Comparison of ENCODE assay signal across 17 cellular contexts in genomic region chr2:120976501-120977307, GRCh38.
DNase-seq lines count a peak whose midpoint lies in the region; ATAC-seq and TF ChIP-seq lines count a peak whose summit lies in the region.
"Had no signal": no experiment of that assay in that cellular context is flagged by ENCODE, and none has a peak within 500 bp of the region (broad histone marks: within the 10 kb centered on the region; RNA-seq: fewer than 3 reads in every experiment).

No MANE protein-coding gene starts in this region.

- H3K27ac ChIP-seq in SK-N-SH (ENCODE audit: low read depth in 2 of 2, low read length in 1 of 2) = peak overlapping the region in 1 of 2 experiments; percentile 67; a peak in 1 of 4 replicates
- no peak overlapping the region for H3K27ac ChIP-seq in lower lobe of right lung
- H3K27ac ChIP-seq in spleen = no peak overlapping the region
- H3K27ac ChIP-seq: 22Rv1, C4-2B had no signal

- no peak for TF ChIP-seq RAD21 in SK-N-SH (IDR thresholded peaks at IDR 0.05; ENCODE audit: low read length)

- 91% methylated on average over 11 of the region's 12 CpGs for WGBS in SK-N-SH (ENCODE audit: low lambda C conversion rate)
- 88 to 96% (median 93%) methylated on average over 12 of the region's 12 CpGs for WGBS in spleen, 5 donors

- DNase-seq in SK-N-SH (peak; percentile 67), lower lobe of right lung (peak; percentile 19), spleen (peak; percentile 51), NCI-H2227 treated with DMSO at 0.1 percent for 48 hours (lab: John Stamatoyannopoulos, UW) (no peak), NCI-H524 (lab: John Stamatoyannopoulos, UW) (no peak)
- DNase-seq: AML-193; CD4-positive, alpha-beta memory T cell; DMS153; DMS79; GDM1; H9; IMR-90 had no signal

- H3F3A ChIP-seq in SK-N-SH (replicated peaks; ENCODE audit: insufficient read depth) = no peaks in the 10 kb centered on the region

- no peak for TF ChIP-seq CTCF in SK-N-SH (IDR thresholded peaks at IDR 0.05)
- no peak for TF ChIP-seq CTCF in lower lobe of right lung (IDR thresholded peaks at IDR 0.05)
- no peak for TF ChIP-seq CTCF in spleen (IDR thresholded peaks at IDR 0.05 in 8 of 11, conservative IDR thresholded peaks at IDR 0.05 in 3 of 11)

- H3K9me3 ChIP-seq in SK-N-SH = no peaks in the 10 kb centered on the region
- no peaks in the 10 kb centered on the region for H3K9me3 ChIP-seq in lower lobe of right lung
- H3K9me3 ChIP-seq in spleen = no peaks in the 10 kb centered on the region
- H3K9me3 ChIP-seq: A549 had no signal

- H3K79me2 ChIP-seq in SK-N-SH (ENCODE audit: insufficient read depth) = no peaks in the 10 kb centered on the region

- POLR2A ChIA-PET in SK-N-SH (lab: Yijun Ruan, JAX) = no interaction called here

- no peak for TF ChIP-seq EP300 in SK-N-SH (IDR thresholded peaks at IDR 0.05; ENCODE audit: borderline replicate concordance in 1 of 2, low read depth in 1 of 2, low read length in 1 of 2)

- H4K20me1 ChIP-seq in SK-N-SH (ENCODE audit: insufficient read depth) = no peaks in the 10 kb centered on the region

- ATAC-seq in SK-N-SH treated with all-trans-retinoic acid at 6 μM for 48 hours (no peak), lower lobe of right lung (no peak), GM21528 (IDR thresholded peaks at IDR 0.05; ENCODE audit: low FRiP score, unreplicated experiment) (no peak)
- ATAC-seq: A549 had no signal

- no peaks in the 10 kb centered on the region for H3K9me2 ChIP-seq in SK-N-SH

- intact Hi-C loops in lower lobe of right lung (cut with DNase I) (no loop called here), spleen (cut with DNase I; ENCODE audit: low total_unique reads) (no loop called here)

- H3K36me3 ChIP-seq in SK-N-SH (replicated peaks in 1 of 2; ENCODE audit: control insufficient read depth in 1 of 2, insufficient read depth in 2 of 2, low read length in 1 of 2) (peaks cover 5 to 29% of the 10 kb centered on the region in 2 experiments), lower lobe of right lung (peaks cover 7% of the 10 kb centered on the region), spleen (no peaks in the 10 kb centered on the region)

- no peak overlapping the region for H2AFZ ChIP-seq in SK-N-SH (ENCODE audit: low read depth)

- H3K4me3 ChIP-seq in SK-N-SH (ENCODE audit: low read depth in 2 of 2, low read length in 1 of 2) (no peak overlapping the region), lower lobe of right lung (no peak overlapping the region), spleen (no peak overlapping the region)
- H3K4me3 ChIP-seq: A549 had no signal

- TF ChIP-seq POLR2A in spleen (IDR thresholded peaks at IDR 0.05) = no peak

- H3K27me3 ChIP-seq in SK-N-SH (ENCODE audit: insufficient read depth) = no peaks in the 10 kb centered on the region
- no peaks in the 10 kb centered on the region for H3K27me3 ChIP-seq in lower lobe of right lung (ENCODE audit: low read depth)
- H3K27me3 ChIP-seq in spleen (replicated peaks in 1 of 7) = no peaks in the 10 kb centered on the region

- CTCF ChIA-PET in SK-N-SH (lab: Yijun Ruan, JAX) = interaction anchor here (0.7 to 1.5 kb wide), 4 partner anchors 17 to 95 kb away, joined by 3 to 4 read pairs (median 3); no protein-coding TSS in a partner anchor

- no peak overlapping the region for H3K9ac ChIP-seq in SK-N-SH

- no peak overlapping the region for H3K4me2 ChIP-seq in SK-N-SH
- H3K4me2 ChIP-seq: A549 had no signal

- H3K4me1 ChIP-seq in SK-N-SH (ENCODE audit: control insufficient read depth in 1 of 2, insufficient read depth in 2 of 2, low read depth in 1 of 2, low read length in 1 of 2) (peaks cover 0 to 20% of the 10 kb centered on the region in 2 experiments; a peak in 1 of 4 replicates), lower lobe of right lung (no peaks in the 10 kb centered on the region), spleen (no peaks in the 10 kb centered on the region)

TF ChIP-seq in SK-N-SH, 30 proteins besides CTCF, POLR2A, EP300 and RAD21:
- no peak for TF ChIP-seq MAX (IDR thresholded peaks at IDR 0.05; ENCODE audit: low read depth)
- TF ChIP-seq MXI1 (IDR thresholded peaks at IDR 0.05; ENCODE audit: low read depth, low read length) = 0 out of 2 replicates have a peak, but pooled peaks have one; percentile 28

TF ChIP-seq in SK-N-SH treated with all-trans-retinoic acid at 6 μM for 48 hours, 23 proteins besides CTCF, POLR2A, EP300 and RAD21 (continues in another document):
- TF ChIP-seq GLIS3 (CRISPR knock-in tag; IDR thresholded peaks at IDR 0.05) (no peak), ESRRG (CRISPR knock-in tag; IDR thresholded peaks at IDR 0.05) (no peak), TCF4 (CRISPR knock-in tag; IDR thresholded peaks at IDR 0.05; ENCODE audit: borderline replicate concordance) (no peak), CSDC2 (CRISPR knock-in tag; IDR thresholded peaks at IDR 0.05) (no peak), TOX (CRISPR knock-in tag; IDR thresholded peaks at IDR 0.05; ENCODE audit: borderline replicate concordance) (no peak), ARNTL (CRISPR knock-in tag; IDR thresholded peaks at IDR 0.05; ENCODE audit: borderline replicate concordance, low read depth) (no peak), RARB (CRISPR knock-in tag; IDR thresholded peaks at IDR 0.05) (no peak), PATZ1 (CRISPR knock-in tag; IDR thresholded peaks at IDR 0.05; ENCODE audit: borderline replicate concordance) (no peak), ZNF8 (CRISPR knock-in tag; IDR thresholded peaks at IDR 0.05) (no peak), ZNF70 (CRISPR knock-in tag; IDR thresholded peaks at IDR 0.05) (no peak), ZC3H10 (CRISPR knock-in tag; IDR thresholded peaks at IDR 0.05) (no peak), SNAI2 (CRISPR knock-in tag; IDR thresholded peaks at IDR 0.05) (no peak), ZFP30 (CRISPR knock-in tag; IDR thresholded peaks at IDR 0.05) (no peak), OSR1 (CRISPR knock-in tag; IDR thresholded peaks at IDR 0.05) (no peak), BACH2 (CRISPR knock-in tag; IDR thresholded peaks at IDR 0.05; ENCODE audit: borderline replicate concordance) (no peak)
- TF ChIP-seq, protein P1, sequence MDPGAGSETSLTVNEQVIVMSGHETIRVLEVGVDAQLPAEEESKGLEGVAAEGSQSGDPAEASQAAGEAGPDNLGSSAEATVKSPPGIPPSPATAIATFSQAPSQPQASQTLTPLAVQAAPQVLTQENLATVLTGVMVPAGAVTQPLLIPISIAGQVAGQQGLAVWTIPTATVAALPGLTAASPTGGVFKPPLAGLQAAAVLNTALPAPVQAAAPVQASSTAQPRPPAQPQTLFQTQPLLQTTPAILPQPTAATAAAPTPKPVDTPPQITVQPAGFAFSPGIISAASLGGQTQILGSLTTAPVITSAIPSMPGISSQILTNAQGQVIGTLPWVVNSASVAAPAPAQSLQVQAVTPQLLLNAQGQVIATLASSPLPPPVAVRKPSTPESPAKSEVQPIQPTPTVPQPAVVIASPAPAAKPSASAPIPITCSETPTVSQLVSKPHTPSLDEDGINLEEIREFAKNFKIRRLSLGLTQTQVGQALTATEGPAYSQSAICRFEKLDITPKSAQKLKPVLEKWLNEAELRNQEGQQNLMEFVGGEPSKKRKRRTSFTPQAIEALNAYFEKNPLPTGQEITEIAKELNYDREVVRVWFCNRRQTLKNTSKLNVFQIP (CRISPR knock-in tag; IDR thresholded peaks at IDR 0.05; ENCODE audit: borderline replicate concordance, low read depth) = no peak
- TF ChIP-seq, protein P2, sequence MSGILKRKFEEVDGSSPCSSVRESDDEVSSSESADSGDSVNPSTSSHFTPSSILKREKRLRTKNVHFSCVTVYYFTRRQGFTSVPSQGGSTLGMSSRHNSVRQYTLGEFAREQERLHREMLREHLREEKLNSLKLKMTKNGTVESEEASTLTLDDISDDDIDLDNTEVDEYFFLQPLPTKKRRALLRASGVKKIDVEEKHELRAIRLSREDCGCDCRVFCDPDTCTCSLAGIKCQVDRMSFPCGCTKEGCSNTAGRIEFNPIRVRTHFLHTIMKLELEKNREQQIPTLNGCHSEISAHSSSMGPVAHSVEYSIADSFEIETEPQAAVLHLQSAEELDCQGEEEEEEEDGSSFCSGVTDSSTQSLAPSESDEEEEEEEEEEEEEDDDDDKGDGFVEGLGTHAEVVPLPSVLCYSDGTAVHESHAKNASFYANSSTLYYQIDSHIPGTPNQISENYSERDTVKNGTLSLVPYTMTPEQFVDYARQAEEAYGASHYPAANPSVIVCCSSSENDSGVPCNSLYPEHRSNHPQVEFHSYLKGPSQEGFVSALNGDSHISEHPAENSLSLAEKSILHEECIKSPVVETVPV (CRISPR knock-in tag; IDR thresholded peaks at IDR 0.05) = no peak
- TF ChIP-seq, protein P3, sequence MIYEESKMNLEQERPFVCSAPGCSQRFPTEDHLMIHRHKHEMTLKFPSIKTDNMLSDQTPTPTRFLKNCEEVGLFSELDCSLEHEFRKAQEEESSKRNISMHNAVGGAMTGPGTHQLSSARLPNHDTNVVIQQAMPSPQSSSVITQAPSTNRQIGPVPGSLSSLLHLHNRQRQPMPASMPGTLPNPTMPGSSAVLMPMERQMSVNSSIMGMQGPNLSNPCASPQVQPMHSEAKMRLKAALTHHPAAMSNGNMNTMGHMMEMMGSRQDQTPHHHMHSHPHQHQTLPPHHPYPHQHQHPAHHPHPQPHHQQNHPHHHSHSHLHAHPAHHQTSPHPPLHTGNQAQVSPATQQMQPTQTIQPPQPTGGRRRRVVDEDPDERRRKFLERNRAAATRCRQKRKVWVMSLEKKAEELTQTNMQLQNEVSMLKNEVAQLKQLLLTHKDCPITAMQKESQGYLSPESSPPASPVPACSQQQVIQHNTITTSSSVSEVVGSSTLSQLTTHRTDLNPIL (CRISPR knock-in tag; IDR thresholded peaks at IDR 0.05; ENCODE audit: low read depth) = no peak

Comparison
In these comparisons a context has a peak if more than half of its experiments do, and no peak if none do; other contexts are left out.
1. DNase-seq: peak in SK-N-SH (single experiment), lower lobe of right lung (single experiment) and spleen (single experiment); none in NCI-H2227 treated with DMSO at 0.1 percent for 48 hours (single experiment) and NCI-H524 (0 of 2).